21 cellular contexts compared by ENCODE assay signal in the genomic region with DNA sequence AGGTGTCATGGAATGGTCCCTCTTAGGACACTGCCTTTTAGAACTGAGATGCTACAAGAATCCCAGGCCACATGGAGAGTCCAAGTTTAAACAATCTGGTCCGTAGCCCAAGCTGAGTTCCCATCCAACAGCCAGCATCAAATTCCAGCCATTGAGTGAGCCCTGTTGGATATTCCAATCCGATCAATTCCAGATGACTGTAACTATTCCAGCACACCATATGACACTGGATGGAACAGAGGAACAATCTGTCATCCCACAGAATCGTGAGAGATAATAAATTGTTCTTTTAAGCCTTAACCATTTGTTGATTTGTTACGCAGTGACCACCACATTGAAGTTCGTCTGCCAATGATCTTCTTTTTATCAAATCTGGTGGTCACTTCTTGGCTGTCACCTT. TPM values are rescaled to one million over a fixed set of nuclear protein-coding genes. Genes with fewer than 3 reads are reported as not detected.
"Had no signal": no experiment of that assay in that cellular context is flagged by ENCODE, and none has a peak within 500 bp of the region (broad histone marks: within the 10 kb centered on the region; RNA-seq: fewer than 3 reads in every experiment).

No MANE protein-coding gene starts in this region.

- H3K9me3 ChIP-seq: SK-N-SH had no signal

- DNase-seq: IMR-90, Karpas-422, KG1, MM.1S, NCI-H1092 treated with DMSO at 0.1 percent for 48 hours, NCI-H1436, NCI-H187, NCI-H2029, NCI-H2081 treated with DMSO at 0.1 percent for 48 hours, NCI-H2171, NCI-H226, NCI-H446, NCI-H510A, NCI-H524 treated with DMSO at 0.1 percent for 48 hours, NCI-H69, NCI-H774, RPMI8226, SHP77, SK-N-SH had no signal

- ATAC-seq: HepG2 had no signal

RNA-seq across cellular contexts. Expression of a gene that starts 46.3 kb away (rescaled TPM):
- total RNA-seq: SK-MEL-5 had no signal
